ENCODE assay signal across 11 cellular contexts in the genomic region with DNA sequence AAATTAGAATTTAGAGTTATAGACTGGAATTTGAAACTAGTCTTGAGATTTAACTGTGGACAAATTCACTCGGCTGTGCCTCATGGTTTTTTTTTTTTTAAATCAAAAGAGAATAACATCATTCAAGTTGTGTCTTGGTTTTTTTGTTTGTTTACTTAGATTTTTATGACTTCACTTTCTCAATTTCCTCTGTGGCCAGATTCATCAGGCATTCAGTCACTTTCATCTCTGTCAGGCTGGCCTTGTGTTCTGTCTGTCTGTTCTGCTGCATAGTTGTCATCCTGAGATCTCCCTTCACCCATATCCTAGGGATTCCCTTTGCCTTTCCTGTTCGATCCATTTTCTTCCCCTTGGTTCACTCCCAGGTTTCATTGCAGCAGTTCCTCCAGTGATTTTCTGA. TPM values are rescaled to one million over a fixed set of nuclear protein-coding genes. Genes with fewer than 3 reads are reported as not detected.
DNase-seq lines count a peak whose midpoint lies in the region; ATAC-seq lines count a peak whose summit lies in the region.
"Had no signal": no experiment of that assay in that cellular context is flagged by ENCODE, and none has a peak within 500 bp of the region (broad histone marks: within the 10 kb centered on the region; RNA-seq: fewer than 3 reads in every experiment).

No MANE protein-coding gene starts in this region.

- no peak for DNase-seq in activated CD4-positive, alpha-beta memory T cell treated with anti-CD3 and anti-CD28 coated beads for 36 hours
- no peak for DNase-seq in activated CD4-positive, alpha-beta memory T cell treated with anti-CD3 and anti-CD28 coated beads, Interleukin-2, amount 10 ng/mL, durations not matched to agents 7 days and 5 days
- DNase-seq in M059J (ENCODE audit: low read depth), result peak; percentile 50
- peak; percentile 20 for DNase-seq in dermis blood vessel endothelial cell
- no peak for DNase-seq in NCI-H1694 (lab: John Stamatoyannopoulos, UW)
- no peak for DNase-seq in stimulated activated CD4-positive, alpha-beta T cell treated with anti-CD3 and anti-CD28 coated beads, Interleukin-2, amount 100 ng/mL, for 24 hours
- DNase-seq: NCI-H524 treated with DMSO at 0.1 percent for 48 hours had no signal

- no peaks in the 10 kb centered on the region for H3K27me3 Mint-ChIP-seq in activated CD4-positive, alpha-beta memory T cell treated with anti-CD3 and anti-CD28 coated beads for 36 hours
- no peaks in the 10 kb centered on the region for H3K27me3 Mint-ChIP-seq in activated CD4-positive, alpha-beta memory T cell treated with anti-CD3 and anti-CD28 coated beads, Interleukin-2, amount 10 ng/mL, durations not matched to agents 7 days and 5 days

- H3K36me3 Mint-ChIP-seq in activated CD4-positive, alpha-beta memory T cell treated with anti-CD3 and anti-CD28 coated beads for 36 hours, result peaks cover 4% of the 10 kb centered on the region
- no peaks in the 10 kb centered on the region for H3K36me3 Mint-ChIP-seq in activated CD4-positive, alpha-beta memory T cell treated with anti-CD3 and anti-CD28 coated beads, Interleukin-2, amount 10 ng/mL, durations not matched to agents 7 days and 5 days (ENCODE audit: low read depth)

- H3K4me3 ChIP-seq in skeletal muscle satellite cell (ENCODE audit: low read length), result no peak overlapping the region

- no peak overlapping the region for H3K9ac ChIP-seq in skeletal muscle satellite cell (ENCODE audit: low read depth, low read length)
- H3K9ac ChIP-seq: KMS-11 had no signal

- H3K9me3 Mint-ChIP-seq in activated CD4-positive, alpha-beta memory T cell treated with anti-CD3 and anti-CD28 coated beads for 36 hours, result no peaks in the 10 kb centered on the region
- H3K9me3 Mint-ChIP-seq in activated CD4-positive, alpha-beta memory T cell treated with anti-CD3 and anti-CD28 coated beads, Interleukin-2, amount 10 ng/mL, durations not matched to agents 7 days and 5 days, result no peaks in the 10 kb centered on the region

- H3K27ac Mint-ChIP-seq in activated CD4-positive, alpha-beta memory T cell treated with anti-CD3 and anti-CD28 coated beads for 36 hours, result peak overlapping the region; percentile 9
- H3K27ac Mint-ChIP-seq in activated CD4-positive, alpha-beta memory T cell treated with anti-CD3 and anti-CD28 coated beads, Interleukin-2, amount 10 ng/mL, durations not matched to agents 7 days and 5 days, result no peak overlapping the region

- CTCF ChIA-PET in activated CD4-positive, alpha-beta memory T cell treated with anti-CD3 and anti-CD28 coated beads for 36 hours (lab: Charles Lee), result interaction anchor here (7.8 kb wide), 1 partner anchor 17 kb away, joined by 101 read pairs; no protein-coding TSS in a partner anchor
- CTCF ChIA-PET in activated CD4-positive, alpha-beta memory T cell treated with anti-CD3 and anti-CD28 coated beads, Interleukin-2, amount 10 ng/mL, durations not matched to agents 7 days and 5 days (lab: Charles Lee), result interaction anchor here (3.1 kb wide), 1 partner anchor 14 kb away, joined by 11 read pairs; no protein-coding TSS in a partner anchor

- no peaks in the 10 kb centered on the region for H3K27me3 ChIP-seq in skeletal muscle satellite cell (ENCODE audit: control insufficient read depth, insufficient read depth, low read length)

- POLR2A ChIA-PET in activated CD4-positive, alpha-beta memory T cell treated with anti-CD3 and anti-CD28 coated beads for 36 hours (lab: Charles Lee), result no interaction called here
- POLR2A ChIA-PET in activated CD4-positive, alpha-beta memory T cell treated with anti-CD3 and anti-CD28 coated beads, Interleukin-2, amount 10 ng/mL, durations not matched to agents 7 days and 5 days (lab: Charles Lee), result no interaction called here

- H3K9me3 ChIP-seq in skeletal muscle satellite cell (replicated peaks; ENCODE audit: low read length), result no peaks in the 10 kb centered on the region

- peak overlapping the region; percentile 53 for H3K4me2 ChIP-seq in skeletal muscle satellite cell (ENCODE audit: low read length)
- H3K4me2 ChIP-seq: KMS-11 had no signal

- no peaks in the 10 kb centered on the region for H3K36me3 ChIP-seq in skeletal muscle satellite cell (ENCODE audit: insufficient read depth, low read length)

- no peak for ATAC-seq in GM21390 (IDR thresholded peaks at IDR 0.05; ENCODE audit: unreplicated experiment)
- ATAC-seq: left lobe of liver had no signal

- intact Hi-C loops in activated CD4-positive, alpha-beta memory T cell treated with anti-CD3 and anti-CD28 coated beads for 36 hours (cut with micrococcal nuclease), result no loop called here

- peaks cover 67% of the 10 kb centered on the region for H3K4me1 Mint-ChIP-seq in activated CD4-positive, alpha-beta memory T cell treated with anti-CD3 and anti-CD28 coated beads for 36 hours (ENCODE audit: low read depth)
- peaks cover 48% of the 10 kb centered on the region for H3K4me1 Mint-ChIP-seq in activated CD4-positive, alpha-beta memory T cell treated with anti-CD3 and anti-CD28 coated beads, Interleukin-2, amount 10 ng/mL, durations not matched to agents 7 days and 5 days

- no peak overlapping the region for H3K4me3 Mint-ChIP-seq in activated CD4-positive, alpha-beta memory T cell treated with anti-CD3 and anti-CD28 coated beads for 36 hours
- H3K4me3 Mint-ChIP-seq in activated CD4-positive, alpha-beta memory T cell treated with anti-CD3 and anti-CD28 coated beads, Interleukin-2, amount 10 ng/mL, durations not matched to agents 7 days and 5 days, result no peak overlapping the region

- H3K4me1 ChIP-seq in skeletal muscle satellite cell (ENCODE audit: control insufficient read depth, insufficient read depth, low read length), result peaks cover 50% of the 10 kb centered on the region

RNA-seq across cellular contexts. Expression of a gene that starts 10.0 kb away (rescaled TPM):
- total RNA-seq in activated CD4-positive, alpha-beta memory T cell treated with anti-CD3 and anti-CD28 coated beads for 36 hours, result 10 to 100 TPM; 63.4 to 69.1 TPM
- 10 to 100 TPM; 76.0 to 84.2 TPM for total RNA-seq in activated CD4-positive, alpha-beta memory T cell treated with anti-CD3 and anti-CD28 coated beads, Interleukin-2, amount 10 ng/mL, durations not matched to agents 7 days and 5 days
- total RNA-seq in M059J (2014; rRNA removed; shearing (Covaris generic)), result 27.2 and 40.0 TPM in 2 replicates
- total RNA-seq in dermis blood vessel endothelial cell, result 65.2 and 74.9 TPM in 2 replicates
- total RNA-seq in skeletal muscle satellite cell (2012; rRNA removed), result 76.7 and 89.7 TPM in 2 replicates

Comparison
In these comparisons a context has a peak if more than half of its experiments do, and no peak if none do; other contexts are left out.
1. DNase-seq: peak in M059J (single experiment) and dermis blood vessel endothelial cell (single experiment); none in activated CD4-positive, alpha-beta memory T cell treated with anti-CD3 and anti-CD28 coated beads for 36 hours (single experiment), activated CD4-positive, alpha-beta memory T cell treated with anti-CD3 and anti-CD28 coated beads, Interleukin-2, amount 10 ng/mL, durations not matched to agents 7 days and 5 days (single experiment), NCI-H1694 (single experiment) and stimulated activated CD4-positive, alpha-beta T cell treated with anti-CD3 and anti-CD28 coated beads, Interleukin-2, amount 100 ng/mL, for 24 hours (0 of 2).